33 cellular contexts compared by ENCODE assay signal in the genomic region with DNA sequence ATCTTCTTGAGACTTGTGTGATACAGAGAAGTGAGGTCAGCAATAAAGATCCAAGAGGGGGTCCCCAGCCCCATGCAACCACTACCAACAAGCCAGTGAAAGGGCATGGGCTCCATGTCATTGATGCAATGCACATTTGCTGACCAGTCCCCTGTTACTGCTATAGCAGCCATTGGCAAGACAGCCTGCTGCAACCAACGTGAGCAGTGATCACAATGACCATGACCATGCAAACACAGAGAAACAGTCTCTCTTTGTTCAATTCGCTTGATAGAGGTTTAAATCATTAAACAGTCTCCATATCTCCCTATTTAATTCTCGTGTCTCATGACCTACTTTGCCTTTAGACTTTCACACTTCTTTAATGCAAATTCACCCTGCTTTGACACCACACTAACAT. TPM values are rescaled to one million over a fixed set of nuclear protein-coding genes. Genes with fewer than 3 reads are reported as not detected.
"Had no signal": no experiment of that assay in that cellular context is flagged by ENCODE, and none has a peak within 500 bp of the region (broad histone marks: within the 10 kb centered on the region; RNA-seq: fewer than 3 reads in every experiment).

No MANE protein-coding gene starts in this region.

- H3K27me3 ChIP-seq: brain microvascular endothelial cell had no signal

- H3K27ac ChIP-seq: brain microvascular endothelial cell, SK-N-MC, WERI-Rb-1 had no signal

- H3K4me3 ChIP-seq: SK-N-MC had no signal

- ATAC-seq: activated CD8-positive, alpha-beta memory T cell treated with anti-CD3 and anti-CD28 coated beads, Interleukin-2, amount 10 ng/mL, durations not matched to agents 7 days and 5 days had no signal

- DNase-seq: activated CD4-positive, alpha-beta memory T cell treated with anti-CD3 and anti-CD28 coated beads, Interleukin-2, amount 10 ng/mL, durations not matched to agents 7 days and 5 days; activated CD4-positive, alpha-beta T cell treated with anti-CD3 and anti-CD28 coated beads for 1 hour; activated CD4-positive, alpha-beta T cell treated with anti-CD3 and anti-CD28 coated beads for 48 hours; activated CD4-positive, CD25-positive, alpha-beta regulatory T cell; activated CD8-positive, alpha-beta memory T cell treated with anti-CD3 and anti-CD28 coated beads for 24 hours; activated CD8-positive, alpha-beta memory T cell treated with anti-CD3 and anti-CD28 coated beads, Interleukin-2, amount 10 ng/mL, durations not matched to agents 7 days and 5 days; activated CD8-positive, alpha-beta memory T cell treated with anti-CD3 and anti-CD28 coated beads, Interleukin-2, amount 50 U/mL, for 48 hours; activated effector memory CD4-positive, alpha-beta T cell treated with Interleukin-2 at 50 U/mL for 16 hours; activated naive CD4-positive, alpha-beta T cell treated with anti-CD3 and anti-CD28 coated beads, Interleukin-2, amount 10 ng/mL, durations not matched to agents 7 days and 5 days; activated T-cell treated with anti-CD3 and anti-CD28 coated beads, Interleukin-2, amount 50 U/mL, for 48 hours; amniotic stem cell; aorta; brain microvascular endothelial cell; central memory CD4-positive, alpha-beta T cell; KG1; MM.1S; NCI-H1092 treated with DMSO at 0.1 percent for 48 hours; NCI-H1417; NCI-H146; NCI-H187; NCI-H2029 treated with DMSO at 0.1 percent for 48 hours; NCI-H2107; NCI-H2171; NCI-H510A; NCI-H774; OCI-M1; Right ventricle myocardium superior; T1000; WERI-Rb-1 had no signal

- H3K36me3 ChIP-seq: brain microvascular endothelial cell, WERI-Rb-1 had no signal

RNA-seq across cellular contexts. Expression of a gene that starts 30.0 kb away (rescaled TPM):
- total RNA-seq: activated CD4-positive, alpha-beta memory T cell treated with anti-CD3 and anti-CD28 coated beads, Interleukin-2, amount 10 ng/mL, durations not matched to agents 7 days and 5 days; activated CD8-positive, alpha-beta memory T cell treated with anti-CD3 and anti-CD28 coated beads, Interleukin-2, amount 10 ng/mL, durations not matched to agents 7 days and 5 days; aorta; LHCN-M2; Right ventricle myocardium superior; T-helper 1 cell treated with Interleukin-12 subunit alpha and Interleukin-12 subunit beta and Interleukin-4 antibody, amounts not matched to agents 30 ng/mL and 1 ng/mL, for 36 hours; T-helper 2 cell treated with Interferon-gamma antibody and Interleukin-4, amounts not matched to agents 100 ng/mL and 5 ng/mL, for 36 hours had no signal
- polyA plus RNA-seq: aorta had no signal
